20 cellular contexts compared by ENCODE assay signal in the genomic region with DNA sequence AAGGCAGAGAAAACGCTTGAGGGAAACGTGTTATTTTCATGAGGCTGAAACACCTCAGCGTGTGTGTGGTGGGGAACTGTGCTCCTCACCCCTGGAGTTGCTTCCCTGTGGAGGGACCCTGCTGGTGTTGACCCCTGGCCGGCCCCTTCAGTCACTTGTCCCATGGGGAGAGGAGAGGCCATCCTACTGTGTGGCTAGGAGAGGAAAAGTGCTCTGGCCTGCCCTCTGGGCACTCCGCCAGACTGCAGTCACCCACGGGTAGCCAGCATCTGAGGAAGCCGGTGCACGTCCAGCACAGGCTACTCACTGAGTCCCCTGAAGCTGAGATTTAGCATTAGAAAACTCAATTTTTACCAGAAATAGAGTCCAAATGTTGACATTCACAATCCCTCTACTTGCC.
DNase-seq lines count a peak whose midpoint lies in the region; ATAC-seq and TF ChIP-seq lines count a peak whose summit lies in the region.
"Had no signal": no experiment of that assay in that cellular context is flagged by ENCODE, and none has a peak within 500 bp of the region (broad histone marks: within the 10 kb centered on the region; RNA-seq: fewer than 3 reads in every experiment).

No MANE protein-coding gene starts in this region.

- peaks cover 28 to 69% (median 60%) of the 10 kb centered on the region in 10 experiments for H3K4me1 ChIP-seq in BLaER1 treated with 17β-estradiol and CSF1 and Interleukin-3, amounts not matched to agents 10 nM and 100 nM
- no peaks in the 10 kb centered on the region for H3K4me1 ChIP-seq in esophagus muscularis mucosa
- H3K4me1 ChIP-seq in neural progenitor cell = peaks cover 8% of the 10 kb centered on the region

- no peak overlapping the region for H3K4me3 Mint-ChIP-seq in neural progenitor cell
- H3K4me3 Mint-ChIP-seq: CD14-positive monocyte; CD8-positive, alpha-beta memory T cell had no signal

- TF ChIP-seq CTCF in esophagus muscularis mucosa (IDR thresholded peaks at IDR 0.05) = no peak
- no peak for TF ChIP-seq CTCF in neural progenitor cell (IDR thresholded peaks at IDR 0.05)
- no peak for TF ChIP-seq CTCF in dorsolateral prefrontal cortex (IDR thresholded peaks at IDR 0.05 in 54 of 56, conservative IDR thresholded peaks at IDR 0.05 in 2 of 56; ENCODE audit: low read depth in 1 of 56, partially characterized antibody in 56 of 56)

- intact Hi-C loops in esophagus muscularis mucosa (cut with DNase I) (no loop called here), dorsolateral prefrontal cortex (cut with DNase I) (no loop called here)

- DNase-seq in H7 (peak; percentile 33), esophagus muscularis mucosa (ENCODE audit: extremely low spot score) (peak; percentile 57), neural progenitor cell (ENCODE audit: low spot score) (no peak), dorsolateral prefrontal cortex (no peak)
- no peak for DNase-seq in stimulated activated naive CD4-positive, alpha-beta T cell (lab: John Stamatoyannopoulos, UW)
- DNase-seq: CD8-positive, alpha-beta memory T cell; DMS79 treated with DMSO at 0.1 percent for 48 hours; GF-D8; Karpas-422; NCI-H1092; NCI-H1436; NCI-H187; NCI-H446; NCI-H524 treated with DMSO at 0.1 percent for 48 hours; NCI-H82; Right ventricle myocardium superior; RPMI8226 had no signal

- H3K36me3 ChIP-seq in BLaER1 treated with 17β-estradiol and CSF1 and Interleukin-3, amounts not matched to agents 10 nM and 100 nM = no peaks in the 10 kb centered on the region
- no peaks in the 10 kb centered on the region for H3K36me3 ChIP-seq in H7 (replicated peaks; ENCODE audit: control insufficient read depth, insufficient read depth, low read length)
- no peaks in the 10 kb centered on the region for H3K36me3 ChIP-seq in esophagus muscularis mucosa
- no peaks in the 10 kb centered on the region for H3K36me3 ChIP-seq in neural progenitor cell

- no peaks in the 10 kb centered on the region for H3F3A ChIP-seq in neural progenitor cell (ENCODE audit: low read depth)

- TF ChIP-seq EP300 in esophagus muscularis mucosa (IDR thresholded peaks at IDR 0.05) = no peak

- H3K9me3 ChIP-seq in BLaER1 treated with 17β-estradiol and CSF1 and Interleukin-3, amounts not matched to agents 10 nM and 100 nM (replicated peaks in 1 of 11) = peaks cover 0 to 12% (median 9%) of the 10 kb centered on the region in 11 experiments; a peak in 12 of 22 replicates
- H3K9me3 ChIP-seq in esophagus muscularis mucosa (peaks cover 0 to 4% (median 0%) of the 10 kb centered on the region in 4 donors), neural progenitor cell (ENCODE audit: low read depth) (no peaks in the 10 kb centered on the region)

- peaks cover 33% of the 10 kb centered on the region for H3K4me1 Mint-ChIP-seq in neural progenitor cell
- H3K4me1 Mint-ChIP-seq: CD8-positive, alpha-beta memory T cell had no signal

- no peaks in the 10 kb centered on the region for H4K20me1 ChIP-seq in BLaER1 treated with 17β-estradiol and CSF1 and Interleukin-3, amounts not matched to agents 10 nM and 100 nM
- no peaks in the 10 kb centered on the region for H4K20me1 ChIP-seq in neural progenitor cell (ENCODE audit: low read depth)

- H3K4me3 ChIP-seq in BLaER1 treated with 17β-estradiol and CSF1 and Interleukin-3, amounts not matched to agents 10 nM and 100 nM = no peak overlapping the region
- H3K4me3 ChIP-seq in H7 (ENCODE audit: insufficient read depth, low read depth, low read length) (no peak overlapping the region), esophagus muscularis mucosa (no peak overlapping the region), neural progenitor cell (no peak overlapping the region), dorsolateral prefrontal cortex (no peak overlapping the region)

- ATAC-seq in GM18870 (IDR thresholded peaks at IDR 0.05; ENCODE audit: unreplicated experiment) = no peak

- no peak overlapping the region for H3K9ac ChIP-seq in BLaER1 treated with 17β-estradiol and CSF1 and Interleukin-3, amounts not matched to agents 10 nM and 100 nM
- H3K9ac ChIP-seq in neural progenitor cell = no peak overlapping the region

- H3K36me3 Mint-ChIP-seq in neural progenitor cell = no peaks in the 10 kb centered on the region
- H3K36me3 Mint-ChIP-seq: CD14-positive monocyte; CD8-positive, alpha-beta memory T cell had no signal

- peak overlapping the region in 2 of 11 experiments; percentile 37 to 44; a peak in 2 of 22 replicates for H3K27ac ChIP-seq in BLaER1 treated with 17β-estradiol and CSF1 and Interleukin-3, amounts not matched to agents 10 nM and 100 nM
- H3K27ac ChIP-seq in esophagus muscularis mucosa (replicated peaks in 1 of 4) (no peak overlapping the region), neural progenitor cell (no peak overlapping the region), dorsolateral prefrontal cortex (no peak overlapping the region)

- H3K27me3 ChIP-seq in BLaER1 treated with 17β-estradiol and CSF1 and Interleukin-3, amounts not matched to agents 10 nM and 100 nM = peaks cover 0 to 20% (median 0%) of the 10 kb centered on the region in 11 experiments; a peak in 4 of 22 replicates
- no peaks in the 10 kb centered on the region for H3K27me3 ChIP-seq in H7 (ENCODE audit: control insufficient read depth, insufficient read depth, low read length)
- peaks cover 0 to 8% (median 0%) of the 10 kb centered on the region in 4 donors for H3K27me3 ChIP-seq in esophagus muscularis mucosa
- no peaks in the 10 kb centered on the region for H3K27me3 ChIP-seq in neural progenitor cell
- H3K27me3 ChIP-seq in dorsolateral prefrontal cortex = peaks cover 0 to 4% (median 0%) of the 10 kb centered on the region in 45 donors

- H2AFZ ChIP-seq in neural progenitor cell (replicated peaks) = peak overlapping the region; percentile 68

- TF ChIP-seq POLR2A in esophagus muscularis mucosa (IDR thresholded peaks at IDR 0.05; ENCODE audit: low read depth) = no peak

- H3K9me3 Mint-ChIP-seq in neural progenitor cell = no peaks in the 10 kb centered on the region
- H3K9me3 Mint-ChIP-seq: CD8-positive, alpha-beta memory T cell had no signal

- 78% methylated on average over 6 of the region's 8 CpGs for WGBS in esophagus muscularis mucosa

- peaks cover 3% of the 10 kb centered on the region for H3K27me3 Mint-ChIP-seq in neural progenitor cell (ENCODE audit: insufficient read depth, low read depth)

- no peak overlapping the region for H3K27ac Mint-ChIP-seq in neural progenitor cell
- H3K27ac Mint-ChIP-seq: CD14-positive monocyte; CD8-positive, alpha-beta memory T cell had no signal

- H3K4me2 ChIP-seq in BLaER1 treated with 17β-estradiol and CSF1 and Interleukin-3, amounts not matched to agents 10 nM and 100 nM = peak overlapping the region in 9 of 11 experiments; percentile 21 to 97 (median 93); a peak in 16 of 22 replicates
- no peak overlapping the region for H3K4me2 ChIP-seq in neural progenitor cell

- no peaks in the 10 kb centered on the region for H3K79me2 ChIP-seq in neural progenitor cell (ENCODE audit: low read depth)

Comparison
In these comparisons a context has a peak if more than half of its experiments do, and no peak if none do; other contexts are left out.
1. DNase-seq: peak in H7 (single experiment) and esophagus muscularis mucosa (single experiment); none in neural progenitor cell (single experiment), stimulated activated naive CD4-positive, alpha-beta T cell (0 of 6) and dorsolateral prefrontal cortex (0 of 10).